ENCODE assay signal across 1 cellular context in genomic region chr9:69190086-69190865, GRCh38.
TF ChIP-seq lines count a peak whose summit lies in the region.

No MANE protein-coding gene starts in this region.

TF ChIP-seq in HepG2, 621 proteins besides CTCF, POLR2A, EP300 and RAD21 (continued from another document and continues in another):
- TF ChIP-seq, protein P1, sequence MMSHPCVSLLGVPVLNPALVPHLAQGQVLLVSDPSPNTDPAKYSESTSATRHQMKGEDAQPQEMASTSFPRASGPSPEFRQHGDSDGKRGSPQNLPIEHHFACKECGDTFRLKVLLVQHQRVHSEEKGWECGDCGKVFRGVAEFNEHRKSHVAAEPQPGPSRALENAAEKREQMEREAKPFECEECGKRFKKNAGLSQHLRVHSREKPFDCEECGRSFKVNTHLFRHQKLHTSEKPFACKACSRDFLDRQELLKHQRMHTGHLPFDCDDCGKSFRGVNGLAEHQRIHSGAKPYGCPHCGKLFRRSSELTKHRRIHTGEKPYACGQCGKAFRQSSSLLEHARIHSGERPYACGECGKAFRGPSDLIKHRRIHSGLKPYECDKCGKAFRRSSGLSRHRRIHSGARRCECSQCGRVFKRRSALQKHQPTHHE (CRISPR knock-in tag; IDR thresholded peaks at IDR 0.05; ENCODE audit: borderline replicate concordance) = no peak
- TF ChIP-seq, protein P2, sequence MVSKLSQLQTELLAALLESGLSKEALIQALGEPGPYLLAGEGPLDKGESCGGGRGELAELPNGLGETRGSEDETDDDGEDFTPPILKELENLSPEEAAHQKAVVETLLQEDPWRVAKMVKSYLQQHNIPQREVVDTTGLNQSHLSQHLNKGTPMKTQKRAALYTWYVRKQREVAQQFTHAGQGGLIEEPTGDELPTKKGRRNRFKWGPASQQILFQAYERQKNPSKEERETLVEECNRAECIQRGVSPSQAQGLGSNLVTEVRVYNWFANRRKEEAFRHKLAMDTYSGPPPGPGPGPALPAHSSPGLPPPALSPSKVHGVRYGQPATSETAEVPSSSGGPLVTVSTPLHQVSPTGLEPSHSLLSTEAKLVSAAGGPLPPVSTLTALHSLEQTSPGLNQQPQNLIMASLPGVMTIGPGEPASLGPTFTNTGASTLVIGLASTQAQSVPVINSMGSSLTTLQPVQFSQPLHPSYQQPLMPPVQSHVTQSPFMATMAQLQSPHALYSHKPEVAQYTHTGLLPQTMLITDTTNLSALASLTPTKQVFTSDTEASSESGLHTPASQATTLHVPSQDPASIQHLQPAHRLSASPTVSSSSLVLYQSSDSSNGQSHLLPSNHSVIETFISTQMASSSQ (IDR thresholded peaks at IDR 0.05; ENCODE audit: low read depth) = peak; percentile 76
- TF ChIP-seq, protein P2 (CRISPR knock-in tag; IDR thresholded peaks at IDR 0.05; ENCODE audit: borderline replicate concordance) = peak; percentile 85; the same call in 1 of the 2 replicates
- peak; percentile 92 for TF ChIP-seq FOXA3 (CRISPR knock-in tag; IDR thresholded peaks at IDR 0.05)
- TF ChIP-seq, protein P3, sequence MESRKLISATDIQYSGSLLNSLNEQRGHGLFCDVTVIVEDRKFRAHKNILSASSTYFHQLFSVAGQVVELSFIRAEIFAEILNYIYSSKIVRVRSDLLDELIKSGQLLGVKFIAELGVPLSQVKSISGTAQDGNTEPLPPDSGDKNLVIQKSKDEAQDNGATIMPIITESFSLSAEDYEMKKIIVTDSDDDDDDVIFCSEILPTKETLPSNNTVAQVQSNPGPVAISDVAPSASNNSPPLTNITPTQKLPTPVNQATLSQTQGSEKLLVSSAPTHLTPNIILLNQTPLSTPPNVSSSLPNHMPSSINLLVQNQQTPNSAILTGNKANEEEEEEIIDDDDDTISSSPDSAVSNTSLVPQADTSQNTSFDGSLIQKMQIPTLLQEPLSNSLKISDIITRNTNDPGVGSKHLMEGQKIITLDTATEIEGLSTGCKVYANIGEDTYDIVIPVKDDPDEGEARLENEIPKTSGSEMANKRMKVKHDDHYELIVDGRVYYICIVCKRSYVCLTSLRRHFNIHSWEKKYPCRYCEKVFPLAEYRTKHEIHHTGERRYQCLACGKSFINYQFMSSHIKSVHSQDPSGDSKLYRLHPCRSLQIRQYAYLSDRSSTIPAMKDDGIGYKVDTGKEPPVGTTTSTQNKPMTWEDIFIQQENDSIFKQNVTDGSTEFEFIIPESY (CRISPR knock-in tag; IDR thresholded peaks at IDR 0.05) = no peak
- TF ChIP-seq ZNF354B (CRISPR knock-in tag; IDR thresholded peaks at IDR 0.05) = no peak
- TF ChIP-seq ESRRA (CRISPR knock-in tag; IDR thresholded peaks at IDR 0.05; ENCODE audit: low read depth) = no peak
- TF ChIP-seq POLR2AphosphoS2 (IDR thresholded peaks at IDR 0.05; ENCODE audit: low read depth, low read length) = no peak
- TF ChIP-seq ZNF530 (CRISPR knock-in tag; IDR thresholded peaks at IDR 0.05; ENCODE audit: low read depth) = no peak
- TF ChIP-seq RARG (CRISPR knock-in tag; IDR thresholded peaks at IDR 0.05; ENCODE audit: low read depth) = no peak
- TF ChIP-seq KLF6 (CRISPR knock-in tag; IDR thresholded peaks at IDR 0.05) = 0 out of 2 replicates have a peak, but pooled peaks have one; percentile 18
- TF ChIP-seq ZNF224 (CRISPR knock-in tag; IDR thresholded peaks at IDR 0.05) = no peak
- no peak for TF ChIP-seq ZNF138 (CRISPR knock-in tag; IDR thresholded peaks at IDR 0.05; ENCODE audit: low read depth)
- TF ChIP-seq MBNL3 (CRISPR knock-in tag; conservative IDR thresholded peaks at IDR 0.05) = no peak
- TF ChIP-seq, protein P4, sequence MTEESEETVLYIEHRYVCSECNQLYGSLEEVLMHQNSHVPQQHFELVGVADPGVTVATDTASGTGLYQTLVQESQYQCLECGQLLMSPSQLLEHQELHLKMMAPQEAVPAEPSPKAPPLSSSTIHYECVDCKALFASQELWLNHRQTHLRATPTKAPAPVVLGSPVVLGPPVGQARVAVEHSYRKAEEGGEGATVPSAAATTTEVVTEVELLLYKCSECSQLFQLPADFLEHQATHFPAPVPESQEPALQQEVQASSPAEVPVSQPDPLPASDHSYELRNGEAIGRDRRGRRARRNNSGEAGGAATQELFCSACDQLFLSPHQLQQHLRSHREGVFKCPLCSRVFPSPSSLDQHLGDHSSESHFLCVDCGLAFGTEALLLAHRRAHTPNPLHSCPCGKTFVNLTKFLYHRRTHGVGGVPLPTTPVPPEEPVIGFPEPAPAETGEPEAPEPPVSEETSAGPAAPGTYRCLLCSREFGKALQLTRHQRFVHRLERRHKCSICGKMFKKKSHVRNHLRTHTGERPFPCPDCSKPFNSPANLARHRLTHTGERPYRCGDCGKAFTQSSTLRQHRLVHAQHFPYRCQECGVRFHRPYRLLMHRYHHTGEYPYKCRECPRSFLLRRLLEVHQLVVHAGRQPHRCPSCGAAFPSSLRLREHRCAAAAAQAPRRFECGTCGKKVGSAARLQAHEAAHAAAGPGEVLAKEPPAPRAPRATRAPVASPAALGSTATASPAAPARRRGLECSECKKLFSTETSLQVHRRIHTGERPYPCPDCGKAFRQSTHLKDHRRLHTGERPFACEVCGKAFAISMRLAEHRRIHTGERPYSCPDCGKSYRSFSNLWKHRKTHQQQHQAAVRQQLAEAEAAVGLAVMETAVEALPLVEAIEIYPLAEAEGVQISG (CRISPR knock-in tag; IDR thresholded peaks at IDR 0.05) = no peak
- TF ChIP-seq CHD2 (IDR thresholded peaks at IDR 0.05; ENCODE audit: low read depth, low read length) = no peak
- TF ChIP-seq, protein P5, sequence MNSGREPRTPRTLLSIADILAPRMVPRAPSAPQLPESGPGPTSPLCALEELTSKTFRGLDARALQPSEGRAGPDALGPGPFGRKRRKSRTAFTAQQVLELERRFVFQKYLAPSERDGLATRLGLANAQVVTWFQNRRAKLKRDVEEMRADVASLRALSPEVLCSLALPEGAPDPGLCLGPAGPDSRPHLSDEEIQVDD (CRISPR knock-in tag; IDR thresholded peaks at IDR 0.05; ENCODE audit: borderline replicate concordance) = no peak
- no peak for TF ChIP-seq CAMTA2 (CRISPR knock-in tag; IDR thresholded peaks at IDR 0.05; ENCODE audit: borderline replicate concordance)
- TF ChIP-seq PITX1 (CRISPR knock-in tag; IDR thresholded peaks at IDR 0.05) = peak; percentile 98
- TF ChIP-seq ZNF552 (CRISPR knock-in tag; IDR thresholded peaks at IDR 0.05; ENCODE audit: borderline replicate concordance) = no peak
- TF ChIP-seq ZBTB37 (CRISPR knock-in tag; IDR thresholded peaks at IDR 0.05) = peak; percentile 70; the same call in 1 of the 2 replicates
- TF ChIP-seq ZNF234 (CRISPR knock-in tag; conservative IDR thresholded peaks at IDR 0.05) = no peak
- no peak for TF ChIP-seq SATB2 (CRISPR knock-in tag; IDR thresholded peaks at IDR 0.05)
- no peak for TF ChIP-seq HCFC1 (IDR thresholded peaks at IDR 0.05; ENCODE audit: low read depth, low read length)
- no peak for TF ChIP-seq ARHGAP35 (CRISPR knock-in tag; IDR thresholded peaks at IDR 0.05; ENCODE audit: borderline replicate concordance)
- TF ChIP-seq REL (CRISPR knock-in tag; conservative IDR thresholded peaks at IDR 0.05) = no peak
- TF ChIP-seq, protein P6, sequence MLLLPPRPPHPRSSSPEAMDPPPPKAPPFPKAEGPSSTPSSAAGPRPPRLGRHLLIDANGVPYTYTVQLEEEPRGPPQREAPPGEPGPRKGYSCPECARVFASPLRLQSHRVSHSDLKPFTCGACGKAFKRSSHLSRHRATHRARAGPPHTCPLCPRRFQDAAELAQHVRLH (CRISPR knock-in tag; IDR thresholded peaks at IDR 0.05; ENCODE audit: borderline replicate concordance, low read depth) = no peak
- TF ChIP-seq DMAP1 (CRISPR knock-in tag; IDR thresholded peaks at IDR 0.05) = no peak
- TF ChIP-seq ZFP62 (CRISPR knock-in tag; IDR thresholded peaks at IDR 0.05) = no peak
- TF ChIP-seq TCF7 (IDR thresholded peaks at IDR 0.05; ENCODE audit: low read depth) = peak; percentile 94
- no peak for TF ChIP-seq TAF1 (CRISPR knock-in tag; IDR thresholded peaks at IDR 0.05)
- TF ChIP-seq ZBTB2 (CRISPR knock-in tag; IDR thresholded peaks at IDR 0.05; ENCODE audit: low read depth) = peak; percentile 36; the same call in 1 of the 2 replicates
- TF ChIP-seq BORCS8-MEF2B (CRISPR knock-in tag; IDR thresholded peaks at IDR 0.05) = no peak
- no peak for TF ChIP-seq ZNF672 (CRISPR knock-in tag; IDR thresholded peaks at IDR 0.05)
- no peak for TF ChIP-seq ZNF235 (CRISPR knock-in tag; IDR thresholded peaks at IDR 0.05; ENCODE audit: borderline replicate concordance)
- TF ChIP-seq ZNF747 (CRISPR knock-in tag; IDR thresholded peaks at IDR 0.05; ENCODE audit: borderline replicate concordance) = 0 out of 2 replicates have a peak, but pooled peaks have one; percentile 47
- no peak for TF ChIP-seq LCORL (IDR thresholded peaks at IDR 0.05)
- peak; percentile 45; the same call in 1 of the 2 replicates for TF ChIP-seq LCORL (CRISPR knock-in tag; IDR thresholded peaks at IDR 0.05)
- peak; percentile 83 for TF ChIP-seq ATF2 (CRISPR knock-in tag; IDR thresholded peaks at IDR 0.05)
- TF ChIP-seq MZF1 (CRISPR knock-in tag; IDR thresholded peaks at IDR 0.05; ENCODE audit: borderline replicate concordance) = no peak
- no peak for TF ChIP-seq ZFP41 (CRISPR knock-in tag; IDR thresholded peaks at IDR 0.05; ENCODE audit: borderline replicate concordance)
- TF ChIP-seq, protein P7, sequence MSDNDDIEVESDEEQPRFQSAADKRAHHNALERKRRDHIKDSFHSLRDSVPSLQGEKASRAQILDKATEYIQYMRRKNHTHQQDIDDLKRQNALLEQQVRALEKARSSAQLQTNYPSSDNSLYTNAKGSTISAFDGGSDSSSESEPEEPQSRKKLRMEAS (IDR thresholded peaks at IDR 0.05) = no peak
- no peak for TF ChIP-seq TFDP2 (CRISPR knock-in tag; IDR thresholded peaks at IDR 0.05)
- TF ChIP-seq NFKB2 (CRISPR knock-in tag; IDR thresholded peaks at IDR 0.05; ENCODE audit: borderline replicate concordance) = no peak
- no peak for TF ChIP-seq HES4 (CRISPR knock-in tag; IDR thresholded peaks at IDR 0.05; ENCODE audit: borderline replicate concordance)
